ENCODE assay signal across 21 cellular contexts in the genomic region with DNA sequence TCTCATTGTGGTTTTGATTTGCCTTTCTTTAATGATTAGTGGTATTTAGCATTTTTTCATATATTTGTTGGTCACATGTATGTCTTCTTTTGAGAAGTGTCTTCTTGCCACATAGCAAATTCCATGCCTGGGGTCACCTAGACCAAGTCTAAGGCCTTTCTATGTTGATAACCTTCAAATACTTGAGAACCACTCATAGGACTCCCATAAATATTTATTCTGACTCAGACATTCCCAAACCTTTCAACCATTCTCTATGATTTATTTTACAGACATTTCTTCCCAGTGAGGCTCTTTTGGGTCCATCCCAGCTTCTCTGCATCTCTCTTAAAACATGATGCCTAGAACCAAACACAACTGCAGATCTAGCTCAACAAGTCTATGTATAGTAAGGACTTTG.
A peak's percentile ranks its signal among the peaks of the same experiment; 100 is the strongest.
DNase-seq lines count a peak whose midpoint lies in the region; ATAC-seq and TF ChIP-seq lines count a peak whose summit lies in the region.
"Had no signal": no experiment of that assay in that cellular context is flagged by ENCODE, and none has a peak within 500 bp of the region (broad histone marks: within the 10 kb centered on the region; RNA-seq: fewer than 3 reads in every experiment).

No MANE protein-coding gene starts in this region.

- no peak overlapping the region for H2AFZ ChIP-seq in PC-3 (ENCODE audit: low read length)
- H2AFZ ChIP-seq in trophoblast cell (ENCODE audit: insufficient read depth, low read length, poor library complexity), result no peak overlapping the region

- DNase-seq in ELR (ENCODE audit: low read depth) (peak; percentile 28), PC-3 (peak; percentile 26), fibroblast of the aortic adventitia (ENCODE audit: low read depth) (peak; percentile 70), trophoblast cell (no peak), immature natural killer cell (no peak), NCI-H1092 treated with DMSO at 0.1 percent for 48 hours (lab: John Stamatoyannopoulos, UW) (no peak)
- DNase-seq: activated CD8-positive, alpha-beta memory T cell treated with anti-CD3 and anti-CD28 coated beads, Interleukin-2, amount 50 U/mL, for 48 hours; activated effector memory CD4-positive, alpha-beta T cell treated with anti-CD3 and anti-CD28 coated beads, Interleukin-2, amount 50 U/mL, for 16 hours; amniotic stem cell; central memory CD4-positive, alpha-beta T cell; DMS 273 treated with DMSO at 0.1 percent for 48 hours; heart left ventricle; NCI-H1092; NCI-H2081 treated with DMSO at 0.1 percent for 48 hours; NCI-H524; stimulated activated naive B cell treated with anti-CD40 and anti-IgM and Interleukin-4, amounts not matched to agents 10 μg/mL and 1 μg/mL and 100 μg/mL, for 72 hours had no signal

- no peaks in the 10 kb centered on the region for H4K20me1 ChIP-seq in PC-3 (ENCODE audit: low read length)

- no peak overlapping the region for H3K23ac ChIP-seq in trophoblast cell (ENCODE audit: low read length)

- peaks cover 9% of the 10 kb centered on the region for H3K79me1 ChIP-seq in trophoblast cell (ENCODE audit: low read length)

- H3K27ac ChIP-seq in PC-3 (ENCODE audit: low read length) (no peak overlapping the region), trophoblast cell (ENCODE audit: low read depth, low read length) (no peak overlapping the region)
- H3K27ac ChIP-seq: heart left ventricle, KMS-11, tibial nerve, VCaP had no signal

- no peak overlapping the region for H4K91ac ChIP-seq in trophoblast cell (ENCODE audit: low read depth, low read length)

- H2BK5ac ChIP-seq in trophoblast cell (ENCODE audit: low read depth, low read length, poor library complexity), result no peak overlapping the region

- no peak overlapping the region for H3K4ac ChIP-seq in trophoblast cell (ENCODE audit: low read depth, low read length)

- no TSS peak for BruUV-seq in PC-3 (replicated peaks; lab: Mats Ljungman, UMichigan)

- no peaks in the 10 kb centered on the region for H3K27me3 ChIP-seq in PC-3 (ENCODE audit: low read length)
- H3K27me3 ChIP-seq in trophoblast cell (ENCODE audit: insufficient read depth, low read length), result no peaks in the 10 kb centered on the region
- H3K27me3 ChIP-seq: heart left ventricle, tibial nerve had no signal

- no peaks in the 10 kb centered on the region for H3K36me3 ChIP-seq in PC-3 (ENCODE audit: low read depth, low read length)
- H3K36me3 ChIP-seq in trophoblast cell (ENCODE audit: control insufficient read depth in 1 of 2, insufficient read depth in 2 of 2, low read length in 2 of 2), result no peaks in the 10 kb centered on the region
- H3K36me3 ChIP-seq: heart left ventricle, tibial nerve had no signal

- H3K79me2 ChIP-seq in PC-3 (ENCODE audit: low read length) (no peaks in the 10 kb centered on the region), trophoblast cell (ENCODE audit: control insufficient read depth, insufficient read depth, low read length, poor library complexity) (no peaks in the 10 kb centered on the region)

- H3K4me3 Mint-ChIP-seq in immature natural killer cell, result no peak overlapping the region
- H3K4me3 Mint-ChIP-seq: stimulated activated naive B cell treated with anti-CD40 and anti-IgM and Interleukin-4, amounts not matched to agents 10 μg/mL and 1 μg/mL and 100 μg/mL, for 72 hours had no signal

- no peaks in the 10 kb centered on the region for H3F3A ChIP-seq in PC-3 (ENCODE audit: low read length, unreplicated experiment)

- H3K4me1 ChIP-seq in PC-3 (ENCODE audit: insufficient read depth, low read length) (peaks cover 20% of the 10 kb centered on the region), trophoblast cell (ENCODE audit: control insufficient read depth in 1 of 2, insufficient read depth in 2 of 2, low read length in 2 of 2) (peaks cover 0 to 5% of the 10 kb centered on the region in 2 experiments)

- peaks cover 35 to 73% of the 10 kb centered on the region in 2 donors for H3K4me1 Mint-ChIP-seq in immature natural killer cell
- H3K4me1 Mint-ChIP-seq: stimulated activated naive B cell treated with anti-CD40 and anti-IgM and Interleukin-4, amounts not matched to agents 10 μg/mL and 1 μg/mL and 100 μg/mL, for 72 hours had no signal

- no peaks in the 10 kb centered on the region for H3K9me2 ChIP-seq in PC-3 (replicated peaks; ENCODE audit: low read length)

- intact Hi-C loops in PC-3 (cut with micrococcal nuclease), result loop anchor here (5.0 kb wide), 5 partner anchors 87 to 813 kb away; a partner anchor contains a TSS

- peaks cover 5 to 10% (median 7%) of the 10 kb centered on the region in 3 donors for H3K36me3 Mint-ChIP-seq in immature natural killer cell

- no peak overlapping the region for H4K8ac ChIP-seq in trophoblast cell (ENCODE audit: low read depth, low read length)

- TF ChIP-seq CTCF in PC-3 (conservative IDR thresholded peaks at IDR 0.05; ENCODE audit: low read depth, low read length) (no peak), fibroblast of the aortic adventitia (IDR thresholded peaks at IDR 0.05; ENCODE audit: insufficient read depth, low read length) (no peak)

- H3K9ac ChIP-seq in PC-3 (ENCODE audit: low read length) (no peak overlapping the region), trophoblast cell (ENCODE audit: low read length) (no peak overlapping the region)
- H3K9ac ChIP-seq: KMS-11 had no signal

- CTCF ChIA-PET in PC-3 (lab: Charles Lee), result interaction anchor here (0.7 kb wide), 1 partner anchor 172 kb away, joined by 3 read pairs; no protein-coding TSS in a partner anchor

- no peak overlapping the region for H2BK12ac ChIP-seq in trophoblast cell (ENCODE audit: low read length)

- H3K18ac ChIP-seq in trophoblast cell (ENCODE audit: low read length), result no peak overlapping the region

- ATAC-seq in PC-3, result no peak
- ATAC-seq in HG03378 (IDR thresholded peaks at IDR 0.05; ENCODE audit: unreplicated experiment), result no peak
- ATAC-seq: esophagus mucosa; heart left ventricle; stimulated activated naive B cell treated with anti-CD40 and anti-IgM and Interleukin-4, amounts not matched to agents 10 μg/mL and 1 μg/mL and 100 μg/mL, for 72 hours had no signal

- POLR2A ChIA-PET in PC-3 (lab: Charles Lee; ENCODE audit: unreplicated experiment), result interaction anchor here (0.7 kb wide), 1 partner anchor 799 kb away, joined by 5 read pairs; no protein-coding TSS in a partner anchor

- H3K27me3 Mint-ChIP-seq in immature natural killer cell (ENCODE audit: low read depth in 3 of 3), result peaks cover 2 to 11% (median 4%) of the 10 kb centered on the region in 3 donors

- no peak overlapping the region for H3K4me2 ChIP-seq in PC-3 (ENCODE audit: low read length)
- H3K4me2 ChIP-seq in trophoblast cell (ENCODE audit: low read length), result no peak overlapping the region
- H3K4me2 ChIP-seq: KMS-11 had no signal

- H3K4me3 ChIP-seq in PC-3 (ENCODE audit: low read length), result no peak overlapping the region
- H3K4me3 ChIP-seq in fibroblast of the aortic adventitia (ENCODE audit: low read depth, low read length), result no peak overlapping the region
- H3K4me3 ChIP-seq in trophoblast cell (ENCODE audit: low read depth, low read length), result no peak overlapping the region
- H3K4me3 ChIP-seq: heart left ventricle, tibial nerve had no signal

- H3K14ac ChIP-seq in trophoblast cell (ENCODE audit: low read length), result no peak overlapping the region

- H3K9me3 ChIP-seq in PC-3 (ENCODE audit: low read length) (no peaks in the 10 kb centered on the region), trophoblast cell (ENCODE audit: insufficient read depth, low read depth, low read length) (no peaks in the 10 kb centered on the region)
- H3K9me3 ChIP-seq: heart left ventricle, tibial nerve had no signal

- H3K27ac Mint-ChIP-seq in immature natural killer cell, result peak overlapping the region in 2 of 6 donors; percentile 5 to 61
- H3K27ac Mint-ChIP-seq: stimulated activated naive B cell treated with anti-CD40 and anti-IgM and Interleukin-4, amounts not matched to agents 10 μg/mL and 1 μg/mL and 100 μg/mL, for 72 hours had no signal

- H2BK120ac ChIP-seq in trophoblast cell (ENCODE audit: insufficient read depth, low read length, poor library complexity), result no peak overlapping the region

- H3K9me3 Mint-ChIP-seq in immature natural killer cell, result peaks cover 0 to 1% (median 0%) of the 10 kb centered on the region in 6 donors
- H3K9me3 Mint-ChIP-seq: stimulated activated naive B cell treated with anti-CD40 and anti-IgM and Interleukin-4, amounts not matched to agents 10 μg/mL and 1 μg/mL and 100 μg/mL, for 72 hours had no signal

- no peak overlapping the region for H2AK5ac ChIP-seq in trophoblast cell (ENCODE audit: low read length)

- H4K12ac ChIP-seq in trophoblast cell (ENCODE audit: low read depth, low read length), result no peak overlapping the region

Comparison
In these comparisons a context has a peak if more than half of its experiments do, and no peak if none do; other contexts are left out.
1. DNase-seq: peak in ELR (single experiment), PC-3 (single experiment) and fibroblast of the aortic adventitia (single experiment); none in trophoblast cell (0 of 2), immature natural killer cell (0 of 3) and NCI-H1092 treated with DMSO at 0.1 percent for 48 hours (single experiment).